In the genomic region with DNA sequence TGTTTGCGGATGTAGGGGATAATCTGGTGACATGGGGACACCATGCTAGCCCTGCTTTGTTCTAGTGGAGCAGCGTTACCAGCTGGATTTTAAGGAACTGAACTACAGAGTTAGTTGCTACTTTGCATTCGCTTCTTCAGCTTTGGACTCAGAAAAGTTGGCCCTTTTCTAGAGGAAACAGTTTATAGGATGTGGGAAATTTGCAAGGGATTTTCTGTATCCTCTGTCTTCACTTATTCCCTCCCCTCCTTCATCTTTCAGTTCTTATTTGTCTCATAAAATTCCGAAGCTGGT, we compare ENCODE assay signal across 8 cellular contexts. TPM values are rescaled to one million over a fixed set of nuclear protein-coding genes. Genes with fewer than 3 reads are reported as not detected.
A peak's percentile ranks its signal among the peaks of the same experiment; 100 is the strongest.
DNase-seq lines count a peak whose midpoint lies in the region; ATAC-seq and TF ChIP-seq lines count a peak whose summit lies in the region.

No MANE protein-coding gene starts in this region.

- H3K36me3 ChIP-seq in iPS-20b (ENCODE audit: insufficient read depth, low read depth, low read length): peaks cover 12% of the 10 kb centered on the region
- no peaks in the 10 kb centered on the region for H3K36me3 ChIP-seq in stomach smooth muscle (ENCODE audit: control insufficient read depth in 2 of 2, insufficient read depth in 2 of 2, low read length in 2 of 2)
- no peaks in the 10 kb centered on the region for H3K36me3 ChIP-seq in prostate gland

- no peaks in the 10 kb centered on the region for H3K9me3 Mint-ChIP-seq in activated CD4-positive, alpha-beta memory T cell treated with anti-CD3 and anti-CD28 coated beads for 36 hours
- no peaks in the 10 kb centered on the region for H3K9me3 Mint-ChIP-seq in activated CD4-positive, alpha-beta memory T cell treated with anti-CD3 and anti-CD28 coated beads, Interleukin-2, amount 10 ng/mL, durations not matched to agents 7 days and 5 days
- no peaks in the 10 kb centered on the region for H3K9me3 Mint-ChIP-seq in WTC11

- H3K27ac ChIP-seq in iPS-20b (ENCODE audit: low read length): no peak overlapping the region
- peak overlapping the region; percentile 37 for H3K27ac ChIP-seq in stomach smooth muscle (ENCODE audit: low read length)
- no peak overlapping the region for H3K27ac ChIP-seq in prostate gland

- peak overlapping the region; percentile 95 for H3K4me3 Mint-ChIP-seq in activated CD4-positive, alpha-beta memory T cell treated with anti-CD3 and anti-CD28 coated beads for 36 hours
- H3K4me3 Mint-ChIP-seq in activated CD4-positive, alpha-beta memory T cell treated with anti-CD3 and anti-CD28 coated beads, Interleukin-2, amount 10 ng/mL, durations not matched to agents 7 days and 5 days: no peak overlapping the region
- peak overlapping the region; percentile 96 for H3K4me3 Mint-ChIP-seq in WTC11

- peak overlapping the region; percentile 98 for H3K4me3 ChIP-seq in iPS-20b (ENCODE audit: low read length)
- peak overlapping the region in 1 of 2 donors; percentile 86 for H3K4me3 ChIP-seq in stomach smooth muscle (ENCODE audit: low read length in 2 of 2)
- no peak overlapping the region for H3K4me3 ChIP-seq in prostate gland

- H3K9ac ChIP-seq in iPS-20b (ENCODE audit: low read depth, low read length) (peak overlapping the region; percentile 91; the same call in 1 of the 2 replicates), stomach smooth muscle (ENCODE audit: low read length in 2 of 2) (peak overlapping the region; percentile 51 to 75)

- POLR2A ChIA-PET in activated CD4-positive, alpha-beta memory T cell treated with anti-CD3 and anti-CD28 coated beads for 36 hours (lab: Charles Lee): interaction anchor here (1.8 to 3.4 kb wide), 2 partner anchors 9 to 82 kb away, joined by 7 to 23 read pairs; no protein-coding TSS in a partner anchor
- POLR2A ChIA-PET in activated CD4-positive, alpha-beta memory T cell treated with anti-CD3 and anti-CD28 coated beads, Interleukin-2, amount 10 ng/mL, durations not matched to agents 7 days and 5 days (lab: Charles Lee): interaction anchor here (0.8 to 4.6 kb wide), 6 partner anchors 8 to 109 kb away, joined by 3 to 50 read pairs (median 6); a partner anchor contains a TSS
- POLR2A ChIA-PET in WTC11 (lab: Charles Lee): no interaction called here

- intact Hi-C loops in activated CD4-positive, alpha-beta memory T cell treated with anti-CD3 and anti-CD28 coated beads for 36 hours (cut with micrococcal nuclease): loop anchor here (1.0 to 10.0 kb wide), 8 partner anchors 39 to 375 kb away; a partner anchor contains a TSS
- intact Hi-C loops in prostate gland (cut with DNase I): no loop called here

- H3K36me3 Mint-ChIP-seq in activated CD4-positive, alpha-beta memory T cell treated with anti-CD3 and anti-CD28 coated beads for 36 hours: peaks cover 6% of the 10 kb centered on the region
- H3K36me3 Mint-ChIP-seq in activated CD4-positive, alpha-beta memory T cell treated with anti-CD3 and anti-CD28 coated beads, Interleukin-2, amount 10 ng/mL, durations not matched to agents 7 days and 5 days (ENCODE audit: low read depth): peaks cover 29% of the 10 kb centered on the region
- 0 out of 2 replicates have a peak, but pooled peaks cover 5% of the 10 kb centered on the region for H3K36me3 Mint-ChIP-seq in WTC11

- TF ChIP-seq POLR2A in prostate gland (IDR thresholded peaks at IDR 0.05): no peak

- no peak overlapping the region for H3K27ac Mint-ChIP-seq in activated CD4-positive, alpha-beta memory T cell treated with anti-CD3 and anti-CD28 coated beads for 36 hours
- no peak overlapping the region for H3K27ac Mint-ChIP-seq in activated CD4-positive, alpha-beta memory T cell treated with anti-CD3 and anti-CD28 coated beads, Interleukin-2, amount 10 ng/mL, durations not matched to agents 7 days and 5 days
- peak overlapping the region; percentile 73; the same call in 1 of the 2 replicates for H3K27ac Mint-ChIP-seq in WTC11

- H3K9me3 ChIP-seq in iPS-20b (ENCODE audit: insufficient read depth, low read depth, low read length) (no peaks in the 10 kb centered on the region), stomach smooth muscle (ENCODE audit: control insufficient read depth in 2 of 2, low read length in 2 of 2) (no peaks in the 10 kb centered on the region), prostate gland (no peaks in the 10 kb centered on the region)

- peaks cover 10% of the 10 kb centered on the region; the same call in 1 of the 2 replicates for H3K27me3 ChIP-seq in iPS-20b (ENCODE audit: insufficient read depth, low read length)
- no peaks in the 10 kb centered on the region for H3K27me3 ChIP-seq in stomach smooth muscle (ENCODE audit: control insufficient read depth in 1 of 2, insufficient read depth in 2 of 2, low read length in 2 of 2)
- H3K27me3 ChIP-seq in prostate gland (replicated peaks; ENCODE audit: insufficient read depth): no peaks in the 10 kb centered on the region

- 72% methylated on average over 4 of the region's 4 CpGs for WGBS in prostate gland

- no peaks in the 10 kb centered on the region for H3K27me3 Mint-ChIP-seq in activated CD4-positive, alpha-beta memory T cell treated with anti-CD3 and anti-CD28 coated beads for 36 hours
- H3K27me3 Mint-ChIP-seq in activated CD4-positive, alpha-beta memory T cell treated with anti-CD3 and anti-CD28 coated beads, Interleukin-2, amount 10 ng/mL, durations not matched to agents 7 days and 5 days: no peaks in the 10 kb centered on the region
- peaks cover 7% of the 10 kb centered on the region; the same call in 1 of the 2 replicates for H3K27me3 Mint-ChIP-seq in WTC11 (ENCODE audit: low read depth)

- ATAC-seq in WTC11: no peak

- peaks cover 40% of the 10 kb centered on the region for H3K4me1 ChIP-seq in iPS-20b (ENCODE audit: insufficient read depth, low read length)
- H3K4me1 ChIP-seq in stomach smooth muscle (ENCODE audit: control insufficient read depth, insufficient read depth, low read length): peaks cover 36% of the 10 kb centered on the region
- peaks cover 5% of the 10 kb centered on the region for H3K4me1 ChIP-seq in prostate gland (replicated peaks)

- TF ChIP-seq CTCF in WTC11 (IDR thresholded peaks at IDR 0.05) (no peak), prostate gland (IDR thresholded peaks at IDR 0.05) (no peak)

- no peak for DNase-seq in activated CD4-positive, alpha-beta memory T cell treated with anti-CD3 and anti-CD28 coated beads for 36 hours
- no peak for DNase-seq in activated CD4-positive, alpha-beta memory T cell treated with anti-CD3 and anti-CD28 coated beads, Interleukin-2, amount 10 ng/mL, durations not matched to agents 7 days and 5 days
- DNase-seq in WTC11 (ENCODE audit: low spot score) (no peak), prostate gland (ENCODE audit: low spot score) (no peak), NCI-H526 treated with DMSO at 0.1 percent for 48 hours (lab: John Stamatoyannopoulos, UW) (no peak)
- no peak for DNase-seq in activated CD4-positive, CD25-positive, alpha-beta regulatory T cell (lab: John Stamatoyannopoulos, UW)

- CTCF ChIA-PET in activated CD4-positive, alpha-beta memory T cell treated with anti-CD3 and anti-CD28 coated beads for 36 hours (lab: Charles Lee): interaction anchor here (0.9 to 4.0 kb wide), 3 partner anchors 52 to 183 kb away, joined by 3 to 36 read pairs (median 21); no protein-coding TSS in a partner anchor
- CTCF ChIA-PET in activated CD4-positive, alpha-beta memory T cell treated with anti-CD3 and anti-CD28 coated beads, Interleukin-2, amount 10 ng/mL, durations not matched to agents 7 days and 5 days (lab: Charles Lee): interaction anchor here (1.0 to 5.5 kb wide), 5 partner anchors 42 to 83 kb away, joined by 3 to 33 read pairs (median 4); no protein-coding TSS in a partner anchor
- CTCF ChIA-PET in WTC11 (lab: Charles Lee): interaction anchor here (1.0 to 3.6 kb wide), 4 partner anchors 10 to 83 kb away, joined by 3 to 16 read pairs (median 4); no protein-coding TSS in a partner anchor

- peaks cover 79% of the 10 kb centered on the region for H3K4me1 Mint-ChIP-seq in activated CD4-positive, alpha-beta memory T cell treated with anti-CD3 and anti-CD28 coated beads for 36 hours (ENCODE audit: low read depth)
- peaks cover 76% of the 10 kb centered on the region for H3K4me1 Mint-ChIP-seq in activated CD4-positive, alpha-beta memory T cell treated with anti-CD3 and anti-CD28 coated beads, Interleukin-2, amount 10 ng/mL, durations not matched to agents 7 days and 5 days
- H3K4me1 Mint-ChIP-seq in WTC11: peaks cover 59% of the 10 kb centered on the region

TF ChIP-seq in WTC11, 78 proteins besides CTCF, POLR2A, EP300 and RAD21 (continues in another document):
- TF ChIP-seq, protein P1, sequence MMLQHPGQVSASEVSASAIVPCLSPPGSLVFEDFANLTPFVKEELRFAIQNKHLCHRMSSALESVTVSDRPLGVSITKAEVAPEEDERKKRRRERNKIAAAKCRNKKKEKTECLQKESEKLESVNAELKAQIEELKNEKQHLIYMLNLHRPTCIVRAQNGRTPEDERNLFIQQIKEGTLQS (CRISPR knock-in tag; conservative IDR thresholded peaks at IDR 0.05): no peak
- TF ChIP-seq MXD4 (CRISPR knock-in tag; IDR thresholded peaks at IDR 0.05; ENCODE audit: borderline replicate concordance) (no peak), ELF4 (CRISPR knock-in tag; IDR thresholded peaks at IDR 0.05; ENCODE audit: low read depth) (no peak), TCF7 (CRISPR knock-in tag; IDR thresholded peaks at IDR 0.05; ENCODE audit: low read depth) (no peak), GRHL2 (CRISPR knock-in tag; IDR thresholded peaks at IDR 0.05; ENCODE audit: insufficient replicate concordance, severe bottlenecking) (no peak), ZNF219 (CRISPR knock-in tag; IDR thresholded peaks at IDR 0.05; ENCODE audit: borderline replicate concordance) (no peak), FOXK1 (CRISPR knock-in tag; IDR thresholded peaks at IDR 0.05) (no peak), ETV6 (CRISPR knock-in tag; IDR thresholded peaks at IDR 0.05) (no peak), SMAD4 (CRISPR knock-in tag; IDR thresholded peaks at IDR 0.05) (no peak), SP1 (CRISPR knock-in tag; conservative IDR thresholded peaks at IDR 0.05) (no peak)
- TF ChIP-seq, protein P2, sequence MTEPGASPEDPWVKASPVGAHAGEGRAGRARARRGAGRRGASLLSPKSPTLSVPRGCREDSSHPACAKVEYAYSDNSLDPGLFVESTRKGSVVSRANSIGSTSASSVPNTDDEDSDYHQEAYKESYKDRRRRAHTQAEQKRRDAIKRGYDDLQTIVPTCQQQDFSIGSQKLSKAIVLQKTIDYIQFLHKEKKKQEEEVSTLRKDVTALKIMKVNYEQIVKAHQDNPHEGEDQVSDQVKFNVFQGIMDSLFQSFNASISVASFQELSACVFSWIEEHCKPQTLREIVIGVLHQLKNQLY (CRISPR knock-in tag; IDR thresholded peaks at IDR 0.05): no peak

RNA-seq across cellular contexts. Expression of a gene that starts 2.1 kb away (rescaled TPM):
- total RNA-seq in activated CD4-positive, alpha-beta memory T cell treated with anti-CD3 and anti-CD28 coated beads for 36 hours: 100 to 1,000 TPM; 114 TPM
- total RNA-seq in activated CD4-positive, alpha-beta memory T cell treated with anti-CD3 and anti-CD28 coated beads, Interleukin-2, amount 10 ng/mL, durations not matched to agents 7 days and 5 days: 100 to 1,000 TPM; 109 to 113 TPM
- 186 to 209 TPM (median 189 TPM) in 3 replicates for total RNA-seq in WTC11 (2021)
- 100 to 1,000 TPM in 1 of 2 donors, 10 to 100 TPM in 1; 41.7 to 138 TPM for total RNA-seq in prostate gland
